Comparison of ENCODE assay signal across 8 cellular contexts in genomic region chr7:47968852-47969774, GRCh38. TPM values are rescaled to one million over a fixed set of nuclear protein-coding genes. Genes with fewer than 3 reads are reported as not detected.
DNase-seq lines count a peak whose midpoint lies in the region; ATAC-seq and TF ChIP-seq lines count a peak whose summit lies in the region.

No MANE protein-coding gene starts in this region.

- H3K9ac ChIP-seq in endodermal cell (ENCODE audit: extremely low read depth, low read length, poor library complexity, severe bottlenecking) (no peak overlapping the region), mucosa of rectum (ENCODE audit: low read depth in 1 of 2, low read length in 2 of 2) (no peak overlapping the region)

- peaks cover 24% of the 10 kb centered on the region for H3K4me1 Mint-ChIP-seq in activated CD8-positive, alpha-beta T cell treated with anti-CD3 and anti-CD28 coated beads, Interleukin-2, amount 10 ng/mL, durations not matched to agents 7 days and 5 days (ENCODE audit: low read depth)
- peaks cover 7% of the 10 kb centered on the region for H3K4me1 Mint-ChIP-seq in endodermal cell

- H3K27ac Mint-ChIP-seq in activated CD8-positive, alpha-beta T cell treated with anti-CD3 and anti-CD28 coated beads, Interleukin-2, amount 10 ng/mL, durations not matched to agents 7 days and 5 days: no peak overlapping the region
- H3K27ac Mint-ChIP-seq in endodermal cell: no peak overlapping the region

- H3K4me3 ChIP-seq in AG04450 (ENCODE audit: low read depth, low read length) (no peak overlapping the region), endodermal cell (ENCODE audit: low read length) (no peak overlapping the region), mucosa of rectum (ENCODE audit: low read length in 2 of 2) (peak overlapping the region in 1 of 2 donors; percentile 23)

- WGBS in endodermal cell (ENCODE audit: insufficient coverage in 1 of 2, insufficient read length in 1 of 2), 2 experiments: 81 to 83% methylated on average over 3 to 5 of the region's 5 CpGs

- CTCF ChIA-PET in AG04450 (lab: Charles Lee): interaction anchor here (0.6 to 6.3 kb wide), 24 partner anchors 9 to 702 kb away, joined by 3 to 76 read pairs (median 4); partner anchors contain the start of gene PKD1L1
- CTCF ChIA-PET in activated CD8-positive, alpha-beta T cell treated with anti-CD3 and anti-CD28 coated beads, Interleukin-2, amount 10 ng/mL, durations not matched to agents 7 days and 5 days (lab: Charles Lee): interaction anchor here (0.6 to 2.2 kb wide), 14 partner anchors 8 to 141 kb away, joined by 3 to 34 read pairs (median 4); no protein-coding TSS in a partner anchor

- TF ChIP-seq CTCF in AG04450 (IDR thresholded peaks at IDR 0.05; ENCODE audit: low read depth, low read length): peak; percentile 97
- peak; percentile 85 for TF ChIP-seq CTCF in GM13977 (IDR thresholded peaks at IDR 0.05; ENCODE audit: extremely low read depth, insufficient read depth, missing control alignments)
- TF ChIP-seq CTCF in endodermal cell (conservative IDR thresholded peaks at IDR 0.05): peak; percentile 96

- H3K27me3 Mint-ChIP-seq in activated CD8-positive, alpha-beta T cell treated with anti-CD3 and anti-CD28 coated beads, Interleukin-2, amount 10 ng/mL, durations not matched to agents 7 days and 5 days (ENCODE audit: low read depth): no peaks in the 10 kb centered on the region
- no peaks in the 10 kb centered on the region for H3K27me3 Mint-ChIP-seq in endodermal cell (ENCODE audit: insufficient read depth)

- DNase-seq in AG04450 (ENCODE audit: low read depth, low spot score) (no peak), GM13977 (ENCODE audit: low spot score) (peak; percentile 72), NCI-H345 treated with DMSO at 0.1 percent for 48 hours (lab: John Stamatoyannopoulos, UW; ENCODE audit: unreplicated experiment) (peak; percentile 36), endodermal cell (peak; percentile 93), superior temporal gyrus (ENCODE audit: extremely low spot score) (peak; percentile 75)
- DNase-seq in activated CD8-positive, alpha-beta T cell treated with anti-CD3 and anti-CD28 coated beads, Interleukin-2, amount 10 ng/mL, durations not matched to agents 7 days and 5 days: peak; percentile 67

- ATAC-seq in HG03095 (IDR thresholded peaks at IDR 0.05; ENCODE audit: unreplicated experiment): peak; percentile 76
- peak; percentile 75 for ATAC-seq in activated CD8-positive, alpha-beta T cell treated with anti-CD3 and anti-CD28 coated beads, Interleukin-2, amount 10 ng/mL, durations not matched to agents 7 days and 5 days

- in situ Hi-C loops in GM13977 (cut with MboI; ENCODE audit: low pct_unique_long_range_greater_than_20kb, low sequenced_read_pairs, unreplicated experiment): no loop called here

- no peak overlapping the region for H3K4me3 Mint-ChIP-seq in activated CD8-positive, alpha-beta T cell treated with anti-CD3 and anti-CD28 coated beads, Interleukin-2, amount 10 ng/mL, durations not matched to agents 7 days and 5 days
- H3K4me3 Mint-ChIP-seq in endodermal cell: no peak overlapping the region

- H3K9me3 ChIP-seq in AG04450 (ENCODE audit: control insufficient read depth, insufficient read depth, low read length) (no peaks in the 10 kb centered on the region), endodermal cell (ENCODE audit: control insufficient read depth, low read length) (no peaks in the 10 kb centered on the region), mucosa of rectum (ENCODE audit: control insufficient read depth in 2 of 2, low read length in 2 of 2) (no peaks in the 10 kb centered on the region)

- peaks cover 62% of the 10 kb centered on the region for H3K36me3 Mint-ChIP-seq in activated CD8-positive, alpha-beta T cell treated with anti-CD3 and anti-CD28 coated beads, Interleukin-2, amount 10 ng/mL, durations not matched to agents 7 days and 5 days (ENCODE audit: low read depth)
- peaks cover 82% of the 10 kb centered on the region for H3K36me3 Mint-ChIP-seq in endodermal cell (ENCODE audit: low read depth)

- H3K27me3 ChIP-seq in AG04450 (ENCODE audit: control insufficient read depth, insufficient read depth, low read length) (no peaks in the 10 kb centered on the region), endodermal cell (ENCODE audit: control insufficient read depth, insufficient read depth, low read length, poor library complexity, severe bottlenecking) (no peaks in the 10 kb centered on the region), mucosa of rectum (ENCODE audit: control insufficient read depth in 2 of 2, insufficient read depth in 2 of 2, low read length in 2 of 2) (no peaks in the 10 kb centered on the region)

- POLR2A ChIA-PET in AG04450 (lab: Yijun Ruan, JAX): interaction anchor here (0.7 kb wide), 1 partner anchor 889 kb away, joined by 7 read pairs; no protein-coding TSS in a partner anchor
- POLR2A ChIA-PET in activated CD8-positive, alpha-beta T cell treated with anti-CD3 and anti-CD28 coated beads, Interleukin-2, amount 10 ng/mL, durations not matched to agents 7 days and 5 days (lab: Charles Lee): no interaction called here

- no peak overlapping the region for H3K27ac ChIP-seq in AG04450 (ENCODE audit: low read depth, low read length)
- no peak overlapping the region for H3K27ac ChIP-seq in endodermal cell (ENCODE audit: low read depth, low read length)
- peak overlapping the region; percentile 71 to 78 for H3K27ac ChIP-seq in mucosa of rectum (ENCODE audit: low read depth in 2 of 2, low read length in 2 of 2)

- H3K36me3 ChIP-seq in endodermal cell (ENCODE audit: control insufficient read depth, insufficient read depth, low read length) (peaks cover 80% of the 10 kb centered on the region), mucosa of rectum (ENCODE audit: control insufficient read depth in 2 of 2, insufficient read depth in 2 of 2, low read length in 2 of 2) (peaks cover 55 to 59% of the 10 kb centered on the region in 2 donors)

- H3K4me1 ChIP-seq in endodermal cell (ENCODE audit: control insufficient read depth, insufficient read depth, low read length) (no peaks in the 10 kb centered on the region), mucosa of rectum (ENCODE audit: control insufficient read depth in 2 of 2, insufficient read depth in 2 of 2, low read length in 2 of 2) (peaks cover 16 to 18% of the 10 kb centered on the region in 2 donors)

- no peaks in the 10 kb centered on the region for H3K9me3 Mint-ChIP-seq in activated CD8-positive, alpha-beta T cell treated with anti-CD3 and anti-CD28 coated beads, Interleukin-2, amount 10 ng/mL, durations not matched to agents 7 days and 5 days (ENCODE audit: insufficient read depth)
- H3K9me3 Mint-ChIP-seq in endodermal cell: no peaks in the 10 kb centered on the region

RNA-seq across cellular contexts. Expression of gene HUS1, which starts 10.3 kb away (rescaled TPM):
- polyA plus RNA-seq in AG04450 (2011; rRNA removed): 20.0 and 27.9 TPM in 2 replicates
- polyA minus RNA-seq in AG04450 (2011; rRNA and poly(A)+ RNA removed): 25.1 and 26.3 TPM in 2 replicates
- total RNA-seq in activated CD8-positive, alpha-beta T cell treated with anti-CD3 and anti-CD28 coated beads, Interleukin-2, amount 10 ng/mL, durations not matched to agents 7 days and 5 days: 10 to 100 TPM; 28.9 to 31.6 TPM
- total RNA-seq in endodermal cell: 10 to 100 TPM; 37.0 to 42.5 TPM
- polyA plus RNA-seq in endodermal cell (2013, experiment 1 of 2): 19.0 TPM
- polyA plus RNA-seq in endodermal cell (2013, experiment 2 of 2): 21.8 TPM

RNA-seq across cellular contexts. Expression of gene PKD1L1, which starts 20.8 kb away (rescaled TPM):
- polyA plus RNA-seq in AG04450 (2011; rRNA removed): 0.01 TPM in 2 replicates
- not detected in 2 replicates for polyA minus RNA-seq in AG04450 (2011; rRNA and poly(A)+ RNA removed)
- total RNA-seq in activated CD8-positive, alpha-beta T cell treated with anti-CD3 and anti-CD28 coated beads, Interleukin-2, amount 10 ng/mL, durations not matched to agents 7 days and 5 days: under 1 TPM; 0.08 to 0.11 TPM
- total RNA-seq in endodermal cell: under 1 TPM; 0.13 to 0.20 TPM
- polyA plus RNA-seq in endodermal cell (2013, experiment 1 of 2): 0.18 TPM
- 0.08 TPM for polyA plus RNA-seq in endodermal cell (2013, experiment 2 of 2)

RNA-seq across cellular contexts. Expression of gene SUN3, which starts 59.8 kb away (rescaled TPM):
- not detected in 2 replicates for polyA plus RNA-seq in AG04450 (2011; rRNA removed)
- not detected in 2 replicates for polyA minus RNA-seq in AG04450 (2011; rRNA and poly(A)+ RNA removed)
- total RNA-seq in activated CD8-positive, alpha-beta T cell treated with anti-CD3 and anti-CD28 coated beads, Interleukin-2, amount 10 ng/mL, durations not matched to agents 7 days and 5 days: under 1 TPM in 1 of 2 experiments, not detected in 1; 0.97 TPM
- total RNA-seq in endodermal cell: not detected
- not detected for polyA plus RNA-seq in endodermal cell (2013, experiment 1 of 2)
- not detected for polyA plus RNA-seq in endodermal cell (2013, experiment 2 of 2)

Comparison
In these comparisons a context has a peak if more than half of its experiments do, and no peak if none do; other contexts are left out.
1. H3K27ac ChIP-seq: peak in mucosa of rectum (2 of 2); none in AG04450 (single experiment) and endodermal cell (single experiment).
2. Peak in every context shown above with its lines, with median percentiles within 50 percentile points of each other: CTCF ChIP-seq.